Comparison of ENCODE assay signal across 11 cellular contexts in genomic region chr1:53896673-53897229, GRCh38. TPM values are rescaled to one million over a fixed set of nuclear protein-coding genes. Genes with fewer than 3 reads are reported as not detected.
DNase-seq lines count a peak whose midpoint lies in the region; ATAC-seq, FAIRE-seq and TF ChIP-seq lines count a peak whose summit lies in the region.
"Had no signal": no experiment of that assay in that cellular context is flagged by ENCODE, and none has a peak within 500 bp of the region (broad histone marks: within the 10 kb centered on the region; RNA-seq: fewer than 3 reads in every experiment).

No MANE protein-coding gene starts in this region.

- TF ChIP-seq EP300 in esophagus muscularis mucosa (IDR thresholded peaks at IDR 0.05) = peak; percentile 66

- no peaks in the 10 kb centered on the region for H3K36me3 Mint-ChIP-seq in activated naive CD8-positive, alpha-beta T cell treated with anti-CD3 and anti-CD28 coated beads for 36 hours
- no peaks in the 10 kb centered on the region for H3K36me3 Mint-ChIP-seq in CD4-positive, alpha-beta T cell (ENCODE audit: low read depth)
- H3K36me3 Mint-ChIP-seq: T-cell had no signal

- no peak for ATAC-seq in GM18511 (IDR thresholded peaks at IDR 0.05; ENCODE audit: unreplicated experiment)
- no peak for ATAC-seq in CD4-positive, alpha-beta T cell (ENCODE audit: poor library complexity)
- ATAC-seq: T-cell had no signal

- POLR2A ChIA-PET in CD4-positive, alpha-beta T cell (lab: Charles Lee) = no interaction called here

- H3K9me3 ChIP-seq in esophagus muscularis mucosa (no peaks in the 10 kb centered on the region), muscle layer of colon (ENCODE audit: low read length) (no peaks in the 10 kb centered on the region)
- H3K9me3 ChIP-seq in CD4-positive, alpha-beta T cell (ENCODE audit: control insufficient read depth, low read length) = no peaks in the 10 kb centered on the region

- no peaks in the 10 kb centered on the region for H3K9me3 Mint-ChIP-seq in activated naive CD8-positive, alpha-beta T cell treated with anti-CD3 and anti-CD28 coated beads for 36 hours
- no peaks in the 10 kb centered on the region for H3K9me3 Mint-ChIP-seq in CD4-positive, alpha-beta T cell
- H3K9me3 Mint-ChIP-seq: T-cell had no signal

- H3K4me3 ChIP-seq in esophagus muscularis mucosa = no peak overlapping the region
- H3K4me3 ChIP-seq in muscle layer of colon (ENCODE audit: low read depth in 1 of 2, low read length in 2 of 2) = no peak overlapping the region

- CTCF ChIA-PET in CD4-positive, alpha-beta T cell (lab: Charles Lee) = no interaction called here

- no peaks in the 10 kb centered on the region for H3K27me3 ChIP-seq in esophagus muscularis mucosa
- no peaks in the 10 kb centered on the region for H3K27me3 ChIP-seq in muscle layer of colon (ENCODE audit: control insufficient read depth in 1 of 2, insufficient read depth in 2 of 2, low read length in 2 of 2)
- H3K27me3 ChIP-seq in CD4-positive, alpha-beta T cell (ENCODE audit: control insufficient read depth, insufficient read depth, low read length) = no peaks in the 10 kb centered on the region

- H3K27me3 Mint-ChIP-seq in activated naive CD8-positive, alpha-beta T cell treated with anti-CD3 and anti-CD28 coated beads for 36 hours = peaks cover 14% of the 10 kb centered on the region
- peaks cover 4% of the 10 kb centered on the region for H3K27me3 Mint-ChIP-seq in CD4-positive, alpha-beta T cell

- intact Hi-C loops in esophagus muscularis mucosa (cut with DNase I) = loop anchor here (5.0 kb wide), 1 partner anchor 51 kb away; the partner anchor contains the start of genes IFT25 and LRRC42
- intact Hi-C loops in CD4-positive, alpha-beta T cell (cut with DNase I, micrococcal nuclease) = no loop called here

- H3K27ac Mint-ChIP-seq in activated naive CD8-positive, alpha-beta T cell treated with anti-CD3 and anti-CD28 coated beads for 36 hours = no peak overlapping the region
- no peak overlapping the region for H3K27ac Mint-ChIP-seq in CD4-positive, alpha-beta T cell
- H3K27ac Mint-ChIP-seq: T-cell had no signal

- WGBS in esophagus muscularis mucosa = 42% methylated on average over 2 of the region's 2 CpGs

- H3K36me3 ChIP-seq in esophagus muscularis mucosa (no peaks in the 10 kb centered on the region), muscle layer of colon (ENCODE audit: insufficient read depth, low read length) (no peaks in the 10 kb centered on the region)

- peaks cover 3 to 41% (median 39%) of the 10 kb centered on the region in 4 donors for H3K4me1 ChIP-seq in esophagus muscularis mucosa
- peaks cover 28% of the 10 kb centered on the region for H3K4me1 ChIP-seq in muscle layer of colon (ENCODE audit: insufficient read depth, low read length)

- FAIRE-seq in RCC 7860 (lab: Jason Lieb, UNC) = peak; percentile 98

- peaks cover 13% of the 10 kb centered on the region for H3K4me1 Mint-ChIP-seq in activated naive CD8-positive, alpha-beta T cell treated with anti-CD3 and anti-CD28 coated beads for 36 hours
- H3K4me1 Mint-ChIP-seq in CD4-positive, alpha-beta T cell (ENCODE audit: low read depth) = no peaks in the 10 kb centered on the region
- H3K4me1 Mint-ChIP-seq: T-cell had no signal

- TF ChIP-seq CTCF in esophagus muscularis mucosa (IDR thresholded peaks at IDR 0.05) = no peak
- no peak for TF ChIP-seq CTCF in CD4-positive, alpha-beta T cell (IDR thresholded peaks at IDR 0.05)

- no peak overlapping the region for H3K9ac ChIP-seq in muscle layer of colon (ENCODE audit: low read length)

- H3K27ac ChIP-seq in esophagus muscularis mucosa (replicated peaks in 1 of 4) (peak overlapping the region; percentile 48 to 76 (median 72)), muscle layer of colon (ENCODE audit: low read depth, low read length) (peak overlapping the region; percentile 32)
- no peak overlapping the region for H3K27ac ChIP-seq in CD4-positive, alpha-beta T cell (ENCODE audit: low read depth, low read length)

- TF ChIP-seq POLR2A in esophagus muscularis mucosa (IDR thresholded peaks at IDR 0.05; ENCODE audit: low read depth) = no peak

- peak; percentile 80 for DNase-seq in AG20443 (ENCODE audit: low spot score)
- DNase-seq in RCC 7860 (ENCODE audit: low spot score) = peak; percentile 89
- DNase-seq in esophagus muscularis mucosa (ENCODE audit: extremely low spot score) = no peak
- DNase-seq in activated naive CD8-positive, alpha-beta T cell treated with anti-CD3 and anti-CD28 coated beads for 36 hours = no peak
- DNase-seq in mesenteric fat pad (ENCODE audit: low spot score) = no peak
- DNase-seq in CD4-positive, alpha-beta T cell = no peak
- DNase-seq: erythroblast, NCI-H187 treated with DMSO at 0.1 percent for 48 hours, T-cell had no signal

- no peak overlapping the region for H3K4me3 Mint-ChIP-seq in activated naive CD8-positive, alpha-beta T cell treated with anti-CD3 and anti-CD28 coated beads for 36 hours
- no peak overlapping the region for H3K4me3 Mint-ChIP-seq in CD4-positive, alpha-beta T cell
- H3K4me3 Mint-ChIP-seq: T-cell had no signal

RNA-seq across cellular contexts. Expression of gene DIO1, which starts 2.8 kb away (rescaled TPM):
- not detected for total RNA-seq in esophagus muscularis mucosa
- not detected for total RNA-seq in activated naive CD8-positive, alpha-beta T cell treated with anti-CD3 and anti-CD28 coated beads for 36 hours
- total RNA-seq in mesenteric fat pad = not detected
- total RNA-seq in CD4-positive, alpha-beta T cell = not detected
- total RNA-seq: T-cell had no signal

RNA-seq across cellular contexts. Expression of gene YIPF1, which starts 7.2 kb away (rescaled TPM):
- 10 to 100 TPM; 16.8 to 21.4 (median 19.7) TPM for total RNA-seq in esophagus muscularis mucosa
- total RNA-seq in activated naive CD8-positive, alpha-beta T cell treated with anti-CD3 and anti-CD28 coated beads for 36 hours = 10 to 100 TPM; 14.5 to 16.5 TPM
- 22.3 TPM for total RNA-seq in mesenteric fat pad
- total RNA-seq in CD4-positive, alpha-beta T cell = 1 to 10 TPM; 4.3 to 5.5 TPM

RNA-seq across cellular contexts. Expression of gene IFT25, which starts 48.7 kb away (rescaled TPM):
- total RNA-seq in esophagus muscularis mucosa (10 to 100 TPM; 17.4 to 20.8 (median 17.6) TPM), mesenteric fat pad (17.2 TPM)
- 10 to 100 TPM; 53.2 to 59.1 TPM for total RNA-seq in activated naive CD8-positive, alpha-beta T cell treated with anti-CD3 and anti-CD28 coated beads for 36 hours
- 10 to 100 TPM; 12.7 to 13.9 TPM for total RNA-seq in CD4-positive, alpha-beta T cell

RNA-seq across cellular contexts. Expression of gene LRRC42, which starts 49.4 kb away (rescaled TPM):
- total RNA-seq in esophagus muscularis mucosa = 10 to 100 TPM; 22.8 to 35.6 (median 28.9) TPM
- 10 to 100 TPM; 29.0 to 30.1 TPM for total RNA-seq in activated naive CD8-positive, alpha-beta T cell treated with anti-CD3 and anti-CD28 coated beads for 36 hours
- 18.0 TPM for total RNA-seq in mesenteric fat pad
- 1 to 10 TPM; 3.9 to 5.0 TPM for total RNA-seq in CD4-positive, alpha-beta T cell

RNA-seq across cellular contexts. Expression of gene NDC1, which starts 58.7 kb away (rescaled TPM):
- total RNA-seq in esophagus muscularis mucosa = 1 to 10 TPM; 5.6 to 8.3 (median 8.1) TPM
- 10 to 100 TPM; 44.2 to 50.4 TPM for total RNA-seq in activated naive CD8-positive, alpha-beta T cell treated with anti-CD3 and anti-CD28 coated beads for 36 hours
- 7.9 TPM for total RNA-seq in mesenteric fat pad
- total RNA-seq in CD4-positive, alpha-beta T cell = 1 to 10 TPM; 5.4 to 8.1 TPM

Comparison
In these comparisons a context has a peak if more than half of its experiments do, and no peak if none do; other contexts are left out.
1. DNase-seq: peak in AG20443 (single experiment) and RCC 7860 (single experiment); none in esophagus muscularis mucosa (single experiment), activated naive CD8-positive, alpha-beta T cell treated with anti-CD3 and anti-CD28 coated beads for 36 hours (single experiment), mesenteric fat pad (single experiment) and CD4-positive, alpha-beta T cell (0 of 10).